16 cellular contexts compared by ENCODE assay signal in the genomic region with DNA sequence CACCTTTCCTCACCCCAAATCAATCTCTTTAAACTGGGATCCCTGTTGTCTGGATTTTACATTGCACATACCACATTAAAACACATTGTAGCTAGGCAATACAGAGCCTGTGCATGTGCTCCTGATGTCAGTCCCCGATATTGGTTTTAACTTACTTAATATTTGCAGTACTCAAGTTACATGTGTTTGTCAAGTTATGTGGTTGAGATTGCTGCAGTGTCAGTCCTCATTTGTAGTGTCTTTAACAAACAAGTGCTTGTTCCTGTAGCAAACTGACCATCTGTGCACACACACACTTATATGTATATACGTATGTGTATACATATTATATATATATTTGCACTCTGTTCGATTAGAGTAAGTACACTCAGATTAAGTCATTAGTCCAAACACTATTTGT.
"Had no signal": no experiment of that assay in that cellular context is flagged by ENCODE, and none has a peak within 500 bp of the region (broad histone marks: within the 10 kb centered on the region; RNA-seq: fewer than 3 reads in every experiment).

No MANE protein-coding gene starts in this region.

- H3K27me3 ChIP-seq: adrenal gland, foreskin keratinocyte had no signal

- ATAC-seq: activated CD8-positive, alpha-beta T cell treated with anti-CD3 and anti-CD28 coated beads for 36 hours; activated T-cell treated with anti-CD3 and anti-CD28 coated beads, Interleukin-2, amount 50 U/mL, for 4 hours; effector memory CD8-positive, alpha-beta T cell; foreskin keratinocyte; natural killer cell treated with Interleukin-12 subunit alpha and Interleukin-12 subunit beta and Interleukin-15 and Interleukin-18, amount 100 ng/mL, for 72 hours; right cardiac atrium had no signal

- H3K36me3 ChIP-seq: adrenal gland had no signal

- H3K4me3 Mint-ChIP-seq: activated CD8-positive, alpha-beta T cell treated with anti-CD3 and anti-CD28 coated beads for 36 hours; activated naive CD4-positive, alpha-beta T cell treated with anti-CD3 and anti-CD28 coated beads, Interleukin-2, amount 50 U/mL, for 24 hours; activated T-cell treated with anti-CD3 and anti-CD28 coated beads, Interleukin-2, amount 50 U/mL, for 4 hours; effector memory CD8-positive, alpha-beta T cell; immature natural killer cell; natural killer cell treated with Interleukin-12 subunit alpha and Interleukin-12 subunit beta and Interleukin-15 and Interleukin-18, amount 100 ng/mL, for 72 hours; stimulated activated naive CD8-positive, alpha-beta T cell treated with anti-CD3 and anti-CD28 coated beads, Interleukin-15, Interleukin-2, amounts not matched to agents 100 ng/mL and 50 ng/mL, for 24 hours; type B pancreatic cell had no signal

- H3K9me3 ChIP-seq: adrenal gland had no signal

- H3K4me3 ChIP-seq: adrenal gland had no signal

- H3K27ac Mint-ChIP-seq: activated CD8-positive, alpha-beta T cell treated with anti-CD3 and anti-CD28 coated beads for 36 hours; activated naive CD4-positive, alpha-beta T cell treated with anti-CD3 and anti-CD28 coated beads, Interleukin-2, amount 50 U/mL, for 24 hours; effector memory CD8-positive, alpha-beta T cell; immature natural killer cell; natural killer cell treated with Interleukin-12 subunit alpha and Interleukin-12 subunit beta and Interleukin-15 and Interleukin-18, amount 100 ng/mL, for 72 hours; progenitor cell of endocrine pancreas; stimulated activated naive CD8-positive, alpha-beta T cell treated with anti-CD3 and anti-CD28 coated beads, Interleukin-15, Interleukin-2, amounts not matched to agents 100 ng/mL and 50 ng/mL, for 24 hours; type B pancreatic cell had no signal

- H3K36me3 Mint-ChIP-seq: activated naive CD4-positive, alpha-beta T cell treated with anti-CD3 and anti-CD28 coated beads, Interleukin-2, amount 50 U/mL, for 24 hours; immature natural killer cell; natural killer cell treated with Interleukin-12 subunit alpha and Interleukin-12 subunit beta and Interleukin-15 and Interleukin-18, amount 100 ng/mL, for 72 hours; type B pancreatic cell had no signal

- DNase-seq: activated CD4-positive, alpha-beta T cell treated with anti-CD3 and anti-CD28 coated beads for 48 hours; activated CD8-positive, alpha-beta T cell treated with anti-CD3 and anti-CD28 coated beads for 36 hours; activated effector memory CD4-positive, alpha-beta T cell treated with Interleukin-2 at 50 U/mL for 16 hours; activated T-cell treated with anti-CD3 and anti-CD28 coated beads, Interleukin-2, amount 50 U/mL, for 4 hours; adrenal gland; dermis blood vessel endothelial cell; effector memory CD8-positive, alpha-beta T cell; foreskin keratinocyte; glutamatergic neuron; immature natural killer cell; right cardiac atrium had no signal

- H3K4me1 Mint-ChIP-seq: activated naive CD4-positive, alpha-beta T cell treated with anti-CD3 and anti-CD28 coated beads, Interleukin-2, amount 50 U/mL, for 24 hours; immature natural killer cell had no signal

- H3K9me3 Mint-ChIP-seq: activated CD8-positive, alpha-beta T cell treated with anti-CD3 and anti-CD28 coated beads for 36 hours; activated naive CD4-positive, alpha-beta T cell treated with anti-CD3 and anti-CD28 coated beads, Interleukin-2, amount 50 U/mL, for 24 hours; activated T-cell treated with anti-CD3 and anti-CD28 coated beads, Interleukin-2, amount 50 U/mL, for 4 hours; effector memory CD8-positive, alpha-beta T cell; immature natural killer cell; natural killer cell treated with Interleukin-12 subunit alpha and Interleukin-12 subunit beta and Interleukin-15 and Interleukin-18, amount 100 ng/mL, for 72 hours; stimulated activated naive CD8-positive, alpha-beta T cell treated with anti-CD3 and anti-CD28 coated beads, Interleukin-15, Interleukin-2, amounts not matched to agents 100 ng/mL and 50 ng/mL, for 24 hours; type B pancreatic cell had no signal

- H3K4me1 ChIP-seq: adrenal gland, foreskin keratinocyte had no signal

- H3K27me3 Mint-ChIP-seq: progenitor cell of endocrine pancreas had no signal

- H3K27ac ChIP-seq: adrenal gland, foreskin keratinocyte had no signal
